ENCODE assay signal across 22 cellular contexts in the genomic region with DNA sequence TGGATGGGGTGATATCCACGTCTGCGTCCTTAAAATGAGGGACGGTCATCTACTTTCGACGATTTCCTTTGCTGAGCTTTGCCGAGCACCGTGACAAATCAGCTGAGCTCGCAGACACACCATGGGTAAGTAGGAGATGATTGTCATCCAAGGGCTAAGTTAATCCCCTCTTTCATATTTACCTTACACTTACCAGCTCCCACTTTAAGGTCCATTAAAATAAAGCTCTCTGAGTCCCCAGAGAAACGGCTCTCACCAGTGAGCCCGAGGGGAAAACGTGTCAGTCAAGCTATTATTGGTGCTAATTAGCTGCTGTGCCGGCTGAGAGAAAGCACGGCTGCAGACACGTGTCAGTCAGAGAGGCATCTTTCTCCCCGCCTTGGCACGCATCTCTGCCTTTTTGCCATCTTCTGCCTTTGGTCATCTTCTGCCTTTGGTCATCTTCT.
DNase-seq lines count a peak whose midpoint lies in the region; ATAC-seq and TF ChIP-seq lines count a peak whose summit lies in the region.
"Had no signal": no experiment of that assay in that cellular context is flagged by ENCODE, and none has a peak within 500 bp of the region (broad histone marks: within the 10 kb centered on the region; RNA-seq: fewer than 3 reads in every experiment).

No MANE protein-coding gene starts in this region.

- H3K36me3 ChIP-seq in GM23338 (ENCODE audit: insufficient read depth) (no peaks in the 10 kb centered on the region), SJCRH30 (no peaks in the 10 kb centered on the region), sigmoid colon (no peaks in the 10 kb centered on the region), ovary (no peaks in the 10 kb centered on the region), H7 (replicated peaks; ENCODE audit: control insufficient read depth, insufficient read depth, low read length) (no peaks in the 10 kb centered on the region)
- H3K36me3 ChIP-seq: MG63 had no signal

- no peak overlapping the region for H3K4me3 Mint-ChIP-seq in GM23338
- H3K4me3 Mint-ChIP-seq: B cell, CD14-positive monocyte had no signal

- intact Hi-C loops in sigmoid colon (cut with DNase I) (no loop called here), ovary (cut with DNase I) (no loop called here)

- no peak overlapping the region for H3K27ac Mint-ChIP-seq in GM23338
- H3K27ac Mint-ChIP-seq: B cell, CD14-positive monocyte had no signal

- H3F3A ChIP-seq in GM23338 (replicated peaks; ENCODE audit: low read depth) = no peaks in the 10 kb centered on the region

- WGBS in sigmoid colon, 2 donors = 57 to 60% methylated on average over 16 of the region's 16 CpGs
- WGBS in ovary, 3 donors = 44 to 49% (median 48%) methylated on average over 16 of the region's 16 CpGs

- 0 out of 2 replicates have a peak overlapping the region, but pooled peaks have one; percentile 47 for H2AFZ ChIP-seq in GM23338

- TF ChIP-seq CTCF in GM23338 (conservative IDR thresholded peaks at IDR 0.05; ENCODE audit: low read depth in 2 of 2) (no peak), sigmoid colon (IDR thresholded peaks at IDR 0.05) (no peak), ovary (IDR thresholded peaks at IDR 0.05) (no peak)

- no peaks in the 10 kb centered on the region for H3K27me3 ChIP-seq in GM23338 (ENCODE audit: insufficient read depth)
- H3K27me3 ChIP-seq in SJCRH30 = no peaks in the 10 kb centered on the region
- H3K27me3 ChIP-seq in sigmoid colon = peaks cover 0 to 14% (median 10%) of the 10 kb centered on the region in 3 donors
- H3K27me3 ChIP-seq in ovary = no peaks in the 10 kb centered on the region
- H3K27me3 ChIP-seq in H7 (ENCODE audit: control insufficient read depth, insufficient read depth, low read length) = no peaks in the 10 kb centered on the region; the same call in 1 of the 2 replicates
- H3K27me3 ChIP-seq: MG63 had no signal

- H3K4me3 ChIP-seq in GM23338 (no peak overlapping the region), SJCRH30 (peak overlapping the region; percentile 5; the same call in 1 of the 2 replicates), sigmoid colon (no peak overlapping the region), ovary (no peak overlapping the region), H7 (ENCODE audit: insufficient read depth, low read depth, low read length) (no peak overlapping the region)
- H3K4me3 ChIP-seq: A549, K562, MG63 had no signal

- peaks cover under 1% of the 10 kb centered on the region for H3K27me3 Mint-ChIP-seq in GM23338 (ENCODE audit: insufficient read depth, low read depth, poor library complexity)
- H3K27me3 Mint-ChIP-seq: B cell had no signal

- H3K4me1 ChIP-seq in GM23338 (ENCODE audit: insufficient read depth) = no peaks in the 10 kb centered on the region
- peaks cover 10% of the 10 kb centered on the region; the same call in 1 of the 2 replicates for H3K4me1 ChIP-seq in SJCRH30
- no peaks in the 10 kb centered on the region for H3K4me1 ChIP-seq in sigmoid colon
- no peaks in the 10 kb centered on the region for H3K4me1 ChIP-seq in ovary (ENCODE audit: insufficient read depth)
- H3K4me1 ChIP-seq: A549 had no signal

- H3K9me3 ChIP-seq in SJCRH30 (replicated peaks) (no peaks in the 10 kb centered on the region), sigmoid colon (no peaks in the 10 kb centered on the region), ovary (no peaks in the 10 kb centered on the region)
- H3K9me3 ChIP-seq: A549 had no signal

- no peak for DNase-seq in GM23338 (ENCODE audit: low spot score)
- DNase-seq in SJCRH30 = peak; percentile 76 to 83
- DNase-seq in mesenteric fat pad (ENCODE audit: low spot score) = peak; percentile 20
- peak; percentile 20 for DNase-seq in sigmoid colon
- DNase-seq in left lobe of liver (ENCODE audit: low spot score) = no peak
- no peak for DNase-seq in ovary
- DNase-seq in H7 = no peak
- DNase-seq: EL, MG63, NCI-H1417, NCI-H187, NCI-H446, NCI-H526, OCI-M1 had no signal

- H4K20me1 ChIP-seq in GM23338 (replicated peaks; ENCODE audit: insufficient read depth) = no peaks in the 10 kb centered on the region

- H3K27ac ChIP-seq in GM23338 (ENCODE audit: low read depth) (no peak overlapping the region), SJCRH30 (peak overlapping the region; percentile 75), sigmoid colon (no peak overlapping the region), ovary (no peak overlapping the region)
- H3K27ac ChIP-seq: A549, HL-60 had no signal

- H3K4me2 ChIP-seq in GM23338 = no peak overlapping the region
- H3K4me2 ChIP-seq: A549 had no signal

- peaks cover 49% of the 10 kb centered on the region for H3K36me3 Mint-ChIP-seq in GM23338 (ENCODE audit: low read depth)
- H3K36me3 Mint-ChIP-seq: CD14-positive monocyte had no signal

- ATAC-seq in GM23338 (no peak), left lobe of liver (no peak), GM18858 (IDR thresholded peaks at IDR 0.05; ENCODE audit: unreplicated experiment) (no peak)
- ATAC-seq: A549, HepG2, K562, Right ventricle myocardium inferior had no signal

- H3K79me2 ChIP-seq in GM23338 (replicated peaks; ENCODE audit: insufficient read depth) = no peaks in the 10 kb centered on the region

- TF ChIP-seq EP300 in sigmoid colon (IDR thresholded peaks at IDR 0.05) (no peak), ovary (IDR thresholded peaks at IDR 0.05) (no peak)

- H3K9me2 ChIP-seq in GM23338 (ENCODE audit: insufficient read depth) = no peaks in the 10 kb centered on the region

- peaks cover 94% of the 10 kb centered on the region for H3K9me3 Mint-ChIP-seq in GM23338

- no peak for TF ChIP-seq POLR2A in sigmoid colon (IDR thresholded peaks at IDR 0.05)
- TF ChIP-seq POLR2A in ovary (IDR thresholded peaks at IDR 0.05) = no peak

- no peaks in the 10 kb centered on the region; the same call in 2 of the 3 replicates for H3K4me1 Mint-ChIP-seq in GM23338
- H3K4me1 Mint-ChIP-seq: B cell, CD14-positive monocyte had no signal

TF ChIP-seq in GM23338, 12 proteins besides CTCF, POLR2A, EP300 and RAD21 (continues in another document):
- TF ChIP-seq CREB1 (CRISPR knock-in tag; IDR thresholded peaks at IDR 0.05; ENCODE audit: low read depth) (no peak), EZH2 (IDR thresholded peaks at IDR 0.05; ENCODE audit: low read depth, unreplicated experiment) (no peak), ZNF331 (CRISPR knock-in tag; IDR thresholded peaks at IDR 0.05; ENCODE audit: low read depth) (no peak), POLR2AphosphoS5 (IDR thresholded peaks at IDR 0.05; ENCODE audit: low read depth) (no peak)
- TF ChIP-seq, protein P1, sequence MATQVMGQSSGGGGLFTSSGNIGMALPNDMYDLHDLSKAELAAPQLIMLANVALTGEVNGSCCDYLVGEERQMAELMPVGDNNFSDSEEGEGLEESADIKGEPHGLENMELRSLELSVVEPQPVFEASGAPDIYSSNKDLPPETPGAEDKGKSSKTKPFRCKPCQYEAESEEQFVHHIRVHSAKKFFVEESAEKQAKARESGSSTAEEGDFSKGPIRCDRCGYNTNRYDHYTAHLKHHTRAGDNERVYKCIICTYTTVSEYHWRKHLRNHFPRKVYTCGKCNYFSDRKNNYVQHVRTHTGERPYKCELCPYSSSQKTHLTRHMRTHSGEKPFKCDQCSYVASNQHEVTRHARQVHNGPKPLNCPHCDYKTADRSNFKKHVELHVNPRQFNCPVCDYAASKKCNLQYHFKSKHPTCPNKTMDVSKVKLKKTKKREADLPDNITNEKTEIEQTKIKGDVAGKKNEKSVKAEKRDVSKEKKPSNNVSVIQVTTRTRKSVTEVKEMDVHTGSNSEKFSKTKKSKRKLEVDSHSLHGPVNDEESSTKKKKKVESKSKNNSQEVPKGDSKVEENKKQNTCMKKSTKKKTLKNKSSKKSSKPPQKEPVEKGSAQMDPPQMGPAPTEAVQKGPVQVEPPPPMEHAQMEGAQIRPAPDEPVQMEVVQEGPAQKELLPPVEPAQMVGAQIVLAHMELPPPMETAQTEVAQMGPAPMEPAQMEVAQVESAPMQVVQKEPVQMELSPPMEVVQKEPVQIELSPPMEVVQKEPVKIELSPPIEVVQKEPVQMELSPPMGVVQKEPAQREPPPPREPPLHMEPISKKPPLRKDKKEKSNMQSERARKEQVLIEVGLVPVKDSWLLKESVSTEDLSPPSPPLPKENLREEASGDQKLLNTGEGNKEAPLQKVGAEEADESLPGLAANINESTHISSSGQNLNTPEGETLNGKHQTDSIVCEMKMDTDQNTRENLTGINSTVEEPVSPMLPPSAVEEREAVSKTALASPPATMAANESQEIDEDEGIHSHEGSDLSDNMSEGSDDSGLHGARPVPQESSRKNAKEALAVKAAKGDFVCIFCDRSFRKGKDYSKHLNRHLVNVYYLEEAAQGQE (IDR thresholded peaks at IDR 0.05; ENCODE audit: unreplicated experiment) = no peak

Comparison
In these comparisons a context has a peak if more than half of its experiments do, and no peak if none do; other contexts are left out.
1. DNase-seq: peak in SJCRH30 (2 of 2), mesenteric fat pad (single experiment) and sigmoid colon (single experiment); none in GM23338 (single experiment), left lobe of liver (single experiment), ovary (0 of 5) and H7 (single experiment).